Comparison of ENCODE assay signal across 8 cellular contexts in genomic region chr4:119025916-119026661, GRCh38.
DNase-seq lines count a peak whose midpoint lies in the region; ATAC-seq, FAIRE-seq and TF ChIP-seq lines count a peak whose summit lies in the region.

No MANE protein-coding gene starts in this region.

- H3K27me3 ChIP-seq in endothelial cell of umbilical vein (ENCODE audit: control insufficient read depth in 2 of 2, insufficient read depth in 2 of 2, low read length in 2 of 2), result no peaks in the 10 kb centered on the region

- peak; percentile 61 for DNase-seq in ACHN
- DNase-seq in NOMO-1 (lab: John Stamatoyannopoulos, UW; ENCODE audit: unreplicated experiment in 2 of 2), result peak; percentile 61 to 85
- DNase-seq in endothelial cell of umbilical vein (ENCODE audit: low read depth, low spot score), result no peak
- DNase-seq in myocyte (ENCODE audit: low read depth), result peak; percentile 88
- no peak for DNase-seq in medulla oblongata (ENCODE audit: extremely low spot score)
- DNase-seq in NCI-H526 (lab: John Stamatoyannopoulos, UW), result no peak
- DNase-seq in D721Med (ENCODE audit: insufficient read length, low spot score), result no peak

- CTCF ChIA-PET in endothelial cell of umbilical vein (lab: Charles Lee), result interaction anchor here (0.8 to 1.9 kb wide), 3 partner anchors 9 to 20 kb away, joined by 3 to 4 read pairs (median 4); no protein-coding TSS in a partner anchor

- intact Hi-C loops in endothelial cell of umbilical vein (cut with micrococcal nuclease), result no loop called here

- POLR2A ChIA-PET in endothelial cell of umbilical vein (lab: Charles Lee), result no interaction called here

- dilution Hi-C loops in endothelial cell of umbilical vein (cut with MboI; ENCODE audit: extremely low pct_ligation_motif_present, low sequenced_read_pairs), result no loop called here

- no peaks in the 10 kb centered on the region for H3K79me2 ChIP-seq in endothelial cell of umbilical vein (ENCODE audit: control insufficient read depth, insufficient read depth, low read length)

- in situ Hi-C loops in ACHN (cut with HindIII; ENCODE audit: low pct_ligation_motif_present, low pct_unique_long_range_greater_than_20kb, low sequenced_read_pairs), result no loop called here

- H4K20me1 ChIP-seq in endothelial cell of umbilical vein (replicated peaks; ENCODE audit: control insufficient read depth, extremely low read depth, insufficient read depth, low read length), result no peaks in the 10 kb centered on the region

- H3K9ac ChIP-seq in endothelial cell of umbilical vein (replicated peaks; ENCODE audit: extremely low read depth, insufficient read depth, low read length), result no peak overlapping the region

- ATAC-seq in HG02571 (IDR thresholded peaks at IDR 0.05; ENCODE audit: unreplicated experiment), result no peak

- no peak for TF ChIP-seq POLR2A in endothelial cell of umbilical vein (IDR thresholded peaks at IDR 0.05; ENCODE audit: low read depth, low read length)

- H3K4me2 ChIP-seq in endothelial cell of umbilical vein (ENCODE audit: insufficient read depth, low read length), result no peak overlapping the region

- no peaks in the 10 kb centered on the region for H3K9me3 ChIP-seq in endothelial cell of umbilical vein (replicated peaks; ENCODE audit: control insufficient read depth, insufficient read depth, low read length)

- H3K4me1 ChIP-seq in endothelial cell of umbilical vein (ENCODE audit: control insufficient read depth, extremely low read depth, insufficient read depth, low read length), result peaks cover 5% of the 10 kb centered on the region

- H2AFZ ChIP-seq in endothelial cell of umbilical vein (ENCODE audit: low read depth, low read length), result peak overlapping the region; percentile 38

- no peaks in the 10 kb centered on the region for H3K9me1 ChIP-seq in endothelial cell of umbilical vein (replicated peaks; ENCODE audit: control insufficient read depth, extremely low read depth, insufficient read depth, low read length)

- H3K36me3 ChIP-seq in endothelial cell of umbilical vein (ENCODE audit: control insufficient read depth in 2 of 2, extremely low read depth in 1 of 2, insufficient read depth in 2 of 2, low read length in 2 of 2), result no peaks in the 10 kb centered on the region

- no peak overlapping the region for H3K27ac ChIP-seq in endothelial cell of umbilical vein (ENCODE audit: insufficient read depth, low read depth, low read length)

- BruUV-seq in endothelial cell of umbilical vein (replicated peaks; lab: Mats Ljungman, UMichigan), result no TSS peak

- TF ChIP-seq CTCF in endothelial cell of umbilical vein (IDR thresholded peaks at IDR 0.05; ENCODE audit: extremely low read depth in 1 of 2, insufficient read depth in 1 of 2, low read depth in 1 of 2, low read length in 2 of 2) (no peak), D721Med (IDR thresholded peaks at IDR 0.05; ENCODE audit: insufficient read depth, missing control alignments) (no peak)

- H3K4me3 ChIP-seq in endothelial cell of umbilical vein (replicated peaks in 1 of 3; ENCODE audit: insufficient read depth in 1 of 3, low read depth in 1 of 3, low read length in 3 of 3), result no peak overlapping the region

- FAIRE-seq in endothelial cell of umbilical vein (lab: Jason Lieb, UNC), result peak; percentile 69
- no peak for FAIRE-seq in D721Med (lab: Jason Lieb, UNC)

TF ChIP-seq in endothelial cell of umbilical vein, 7 proteins besides CTCF, POLR2A, EP300 and RAD21:
- TF ChIP-seq MYC (IDR thresholded peaks at IDR 0.05; ENCODE audit: low read depth, low read length), result no peak
- no peak for TF ChIP-seq EZH2 (IDR thresholded peaks at IDR 0.05; ENCODE audit: borderline replicate concordance, low read depth, low read length, severe bottlenecking)
- no peak for TF ChIP-seq MAX (IDR thresholded peaks at IDR 0.05; ENCODE audit: insufficient read depth, insufficient read length)
- TF ChIP-seq POLR2AphosphoS5 (IDR thresholded peaks at IDR 0.05; ENCODE audit: insufficient read depth, low read depth, low read length), result no peak
- TF ChIP-seq JUN (IDR thresholded peaks at IDR 0.05; ENCODE audit: borderline replicate concordance, insufficient read depth, insufficient read length, low read depth), result no peak
- no peak for TF ChIP-seq GATA2 (IDR thresholded peaks at IDR 0.05; ENCODE audit: insufficient read depth, insufficient read length, low read depth, low read length)
- TF ChIP-seq FOS (IDR thresholded peaks at IDR 0.05; ENCODE audit: borderline replicate concordance, insufficient read depth, low read length), result no peak

Comparison
In these comparisons a context has a peak if more than half of its experiments do, and no peak if none do; other contexts are left out.
1. DNase-seq: peak in ACHN (single experiment), NOMO-1 (2 of 2) and myocyte (single experiment); none in endothelial cell of umbilical vein (single experiment), medulla oblongata (single experiment), NCI-H526 (0 of 2) and D721Med (single experiment).